8 cellular contexts compared by ENCODE assay signal in genomic region chr12:100741084-100741711, GRCh38. TPM values are rescaled to one million over a fixed set of nuclear protein-coding genes. Genes with fewer than 3 reads are reported as not detected.
DNase-seq lines count a peak whose midpoint lies in the region; ATAC-seq and TF ChIP-seq lines count a peak whose summit lies in the region.

No MANE protein-coding gene starts in this region.

- H3K27me3 Mint-ChIP-seq in neural crest cell (ENCODE audit: low read depth) = peaks cover 3% of the 10 kb centered on the region

- no peak overlapping the region for H3K4me3 Mint-ChIP-seq in neural crest cell

- TF ChIP-seq CTCF in GM12864 (IDR thresholded peaks at IDR 0.05; ENCODE audit: low read depth, low read length, missing control alignments) = peak; percentile 65
- peak; percentile 44 for TF ChIP-seq CTCF in colonic mucosa (IDR thresholded peaks at IDR 0.05)
- TF ChIP-seq CTCF in neural crest cell (conservative IDR thresholded peaks at IDR 0.05) = peak; percentile 75

- no peaks in the 10 kb centered on the region for H3K36me3 ChIP-seq in colonic mucosa

- H3K4me3 ChIP-seq in GM12864 (ENCODE audit: low read depth, low read length) = no peak overlapping the region
- no peak overlapping the region for H3K4me3 ChIP-seq in colonic mucosa

- H3K9me3 Mint-ChIP-seq in neural crest cell = peaks cover 7% of the 10 kb centered on the region

- in situ Hi-C loops in ACHN (cut with HindIII; ENCODE audit: low pct_ligation_motif_present, low pct_unique_long_range_greater_than_20kb, low sequenced_read_pairs) = no loop called here

- no peak overlapping the region for H3K9ac ChIP-seq in colonic mucosa (ENCODE audit: low read depth in 2 of 2, low read length in 2 of 2)

- DNase-seq in ACHN = peak; percentile 69
- DNase-seq in GM12864 (ENCODE audit: low read depth) = no peak
- DNase-seq in NCI-H1694 (lab: John Stamatoyannopoulos, UW) = peak; percentile 10
- DNase-seq in colonic mucosa = peak; percentile 27
- DNase-seq in neural crest cell (ENCODE audit: low read depth, low spot score) = no peak
- DNase-seq in activated CD4-positive, alpha-beta T cell treated with anti-CD3 and anti-CD28 coated beads, Interleukin-2, amount 50 U/mL, for 1 hour = no peak
- no peak for DNase-seq in effector CD8-positive, alpha-beta T cell (lab: John Stamatoyannopoulos, UW)

- no peak overlapping the region for H3K27ac ChIP-seq in colonic mucosa

- no peaks in the 10 kb centered on the region for H3K9me3 ChIP-seq in colonic mucosa

- intact Hi-C loops in colonic mucosa (cut with DNase I) = no loop called here

- no peaks in the 10 kb centered on the region for H3K4me1 Mint-ChIP-seq in neural crest cell

- H3K36me3 Mint-ChIP-seq in neural crest cell (ENCODE audit: low read depth) = no peaks in the 10 kb centered on the region

- H3K27ac Mint-ChIP-seq in neural crest cell (ENCODE audit: unreplicated experiment) = no peak overlapping the region

- no peaks in the 10 kb centered on the region for H3K4me1 ChIP-seq in colonic mucosa

- H3K27me3 ChIP-seq in colonic mucosa = no peaks in the 10 kb centered on the region

- no peak for ATAC-seq in HG03342 (IDR thresholded peaks at IDR 0.05; ENCODE audit: unreplicated experiment)

RNA-seq across cellular contexts. Expression of gene ANO4, which starts 53.4 kb away (rescaled TPM):
- total RNA-seq in colonic mucosa (under 1 TPM; 0.19 to 0.32 TPM), neural crest cell (0.23 and 0.61 TPM in 2 replicates)

Comparison
In these comparisons a context has a peak if more than half of its experiments do, and no peak if none do; other contexts are left out.
1. DNase-seq: peak in ACHN (single experiment), NCI-H1694 (single experiment) and colonic mucosa (single experiment); none in GM12864 (single experiment), neural crest cell (single experiment), activated CD4-positive, alpha-beta T cell treated with anti-CD3 and anti-CD28 coated beads, Interleukin-2, amount 50 U/mL, for 1 hour (single experiment) and effector CD8-positive, alpha-beta T cell (single experiment).
2. Peak in every context shown above with its lines, with median percentiles within 50 percentile points of each other: CTCF ChIP-seq.